ENCODE assay signal across 9 cellular contexts in the genomic region with DNA sequence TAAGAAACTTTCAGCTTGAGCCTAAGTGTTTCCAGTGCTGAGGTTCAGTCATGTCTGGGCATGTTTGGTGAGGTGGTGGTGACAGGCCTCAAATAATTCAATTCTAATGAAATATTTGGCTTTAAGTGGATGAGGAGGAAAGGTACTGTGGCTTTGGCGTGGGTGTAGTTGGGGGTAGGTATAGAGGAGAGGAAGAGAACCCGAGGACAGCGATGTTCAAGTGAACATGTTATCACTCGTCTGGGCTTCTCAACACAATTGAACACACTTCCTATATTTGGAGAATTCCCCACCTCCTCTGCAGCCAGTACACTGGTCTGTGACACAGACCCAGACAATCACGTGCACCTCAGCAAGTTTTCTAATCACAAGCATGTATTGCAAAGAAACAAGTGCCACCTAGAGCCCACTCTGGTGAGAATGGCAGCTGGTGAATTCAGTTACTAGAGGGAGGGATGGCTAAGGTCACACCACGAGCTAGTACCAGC. TPM values are rescaled to one million over a fixed set of nuclear protein-coding genes. Genes with fewer than 3 reads are reported as not detected.
DNase-seq lines count a peak whose midpoint lies in the region; FAIRE-seq and TF ChIP-seq lines count a peak whose summit lies in the region.
"Had no signal": no experiment of that assay in that cellular context is flagged by ENCODE, and none has a peak within 500 bp of the region (broad histone marks: within the 10 kb centered on the region; RNA-seq: fewer than 3 reads in every experiment).

No MANE protein-coding gene starts in this region.

- TF ChIP-seq CTCF in endodermal cell (conservative IDR thresholded peaks at IDR 0.05): no peak

- in situ Hi-C loops in GM23248 (cut with MboI): no loop called here

- no peaks in the 10 kb centered on the region for H3F3A ChIP-seq in GM23248 (ENCODE audit: insufficient read depth)

- no peak overlapping the region for H3K4me3 Mint-ChIP-seq in endodermal cell

- H3K27me3 Mint-ChIP-seq in endodermal cell (ENCODE audit: insufficient read depth): no peaks in the 10 kb centered on the region

- H3K27me3 ChIP-seq in GM23248 (replicated peaks; ENCODE audit: insufficient read depth): no peaks in the 10 kb centered on the region
- no peaks in the 10 kb centered on the region for H3K27me3 ChIP-seq in endodermal cell (ENCODE audit: control insufficient read depth, insufficient read depth, low read length, poor library complexity, severe bottlenecking)

- H3K9me3 Mint-ChIP-seq in endodermal cell: peaks cover 13% of the 10 kb centered on the region

- H3K4me1 ChIP-seq in GM23248 (ENCODE audit: insufficient read depth) (no peaks in the 10 kb centered on the region), endodermal cell (ENCODE audit: control insufficient read depth, insufficient read depth, low read length) (no peaks in the 10 kb centered on the region)

- FAIRE-seq in urothelium cell line (lab: Jason Lieb, UNC): no peak

- no peaks in the 10 kb centered on the region for H3K9me3 ChIP-seq in GM23248 (ENCODE audit: low read depth)
- H3K9me3 ChIP-seq in endodermal cell (ENCODE audit: control insufficient read depth, low read length): no peaks in the 10 kb centered on the region

- no peaks in the 10 kb centered on the region for H3K36me3 Mint-ChIP-seq in endodermal cell (ENCODE audit: low read depth)

- no peak overlapping the region for H3K27ac ChIP-seq in GM23248
- H3K27ac ChIP-seq in endodermal cell (ENCODE audit: low read depth, low read length): no peak overlapping the region

- H4K20me1 ChIP-seq in GM23248 (ENCODE audit: insufficient read depth): no peaks in the 10 kb centered on the region

- H3K79me2 ChIP-seq in GM23248 (ENCODE audit: insufficient read depth): no peaks in the 10 kb centered on the region

- peak; percentile 23 for DNase-seq in activated CD4-positive, alpha-beta T cell treated with anti-CD3 and anti-CD28 coated beads for 48 hours
- no peak for DNase-seq in activated CD4-positive, alpha-beta T cell treated with anti-CD3 and anti-CD28 coated beads for 1 hour
- DNase-seq in GM23248 (peak; percentile 3), NCI-H1105 treated with DMSO at 0.1 percent for 48 hours (lab: John Stamatoyannopoulos, UW) (peak; percentile 71), endodermal cell (peak; percentile 61), urothelium cell line (ENCODE audit: low spot score) (peak; percentile 9), GOT3 (lab: John Stamatoyannopoulos, UW) (no peak), SKM-1 treated with dmso at 0.1 percent for 144 hours (lab: John Stamatoyannopoulos, UW; ENCODE audit: unreplicated experiment) (no peak)

- H3K9me2 ChIP-seq in GM23248 (ENCODE audit: insufficient read depth): no peaks in the 10 kb centered on the region

- peaks cover 2% of the 10 kb centered on the region for H3K4me1 Mint-ChIP-seq in endodermal cell

- H3K27ac Mint-ChIP-seq in endodermal cell: no peak overlapping the region

- peak overlapping the region; percentile 39; the same call in 1 of the 2 replicates for H2AFZ ChIP-seq in GM23248

- H3K4me3 ChIP-seq in GM23248 (no peak overlapping the region), endodermal cell (ENCODE audit: low read length) (no peak overlapping the region)

- 60 to 63% methylated on average over 6 of the region's 6 CpGs for WGBS in GM23248 (ENCODE audit: low coverage in 1 of 2, low lambda C conversion rate in 2 of 2, missing lambda C conversion rate in 2 of 2), 2 experiments
- 67 to 91% methylated on average over 1 to 6 of the region's 6 CpGs for WGBS in endodermal cell (ENCODE audit: insufficient coverage in 1 of 2, insufficient read length in 1 of 2), 2 experiments

- no peak overlapping the region for H3K4me2 ChIP-seq in GM23248 (ENCODE audit: unreplicated experiment)

- H3K9ac ChIP-seq in GM23248 (no peak overlapping the region), endodermal cell (ENCODE audit: extremely low read depth, low read length, poor library complexity, severe bottlenecking) (no peak overlapping the region)

- H3K36me3 ChIP-seq in GM23248 (ENCODE audit: low read depth) (no peaks in the 10 kb centered on the region), endodermal cell (ENCODE audit: control insufficient read depth, insufficient read depth, low read length) (no peaks in the 10 kb centered on the region)

RNA-seq across cellular contexts. Expression of gene IFNG-AS1, which starts 53.0 kb away (rescaled TPM):
- not detected in 2 replicates for total RNA-seq in GM23248 (2014; rRNA removed; shearing (Covaris generic))
- not detected in 2 replicates for polyA plus RNA-seq in GM23248 (2016; fragmentation: Nextera tagmentation; extraction: Ambion mirVana)
- total RNA-seq in endodermal cell: not detected
- not detected for polyA plus RNA-seq in endodermal cell (2013, experiment 1 of 2)
- not detected for polyA plus RNA-seq in endodermal cell (2013, experiment 2 of 2)
- total RNA-seq: Daoy had no signal

Comparison
In these comparisons a context has a peak if more than half of its experiments do, and no peak if none do; other contexts are left out.
1. DNase-seq: peak in activated CD4-positive, alpha-beta T cell treated with anti-CD3 and anti-CD28 coated beads for 48 hours (single experiment), GM23248 (single experiment), NCI-H1105 treated with DMSO at 0.1 percent for 48 hours (single experiment), endodermal cell (single experiment) and urothelium cell line (single experiment); none in activated CD4-positive, alpha-beta T cell treated with anti-CD3 and anti-CD28 coated beads for 1 hour (single experiment), GOT3 (single experiment) and SKM-1 treated with dmso at 0.1 percent for 144 hours (single experiment).